In genomic region chr12:54018608-54018984, GRCh38 we compare ENCODE assay signal across 9 cellular contexts. TPM values are rescaled to one million over a fixed set of nuclear protein-coding genes. Genes with fewer than 3 reads are reported as not detected.
DNase-seq lines count a peak whose midpoint lies in the region; ATAC-seq, FAIRE-seq and TF ChIP-seq lines count a peak whose summit lies in the region.
"Had no signal": no experiment of that assay in that cellular context is flagged by ENCODE, and none has a peak within 500 bp of the region (broad histone marks: within the 10 kb centered on the region; RNA-seq: fewer than 3 reads in every experiment).

No MANE protein-coding gene starts in this region.

- peaks cover 42% of the 10 kb centered on the region for H3K4me1 ChIP-seq in A549

- TF ChIP-seq CTCF in A549 (IDR thresholded peaks at IDR 0.05): no peak
- no peak for TF ChIP-seq CTCF in GM13976 (IDR thresholded peaks at IDR 0.05; ENCODE audit: borderline replicate concordance, control extremely low read depth, extremely low read depth, insufficient read depth, missing control alignments)

- POLR2A ChIA-PET in A549 (lab: Yijun Ruan, JAX): no interaction called here

- FAIRE-seq in A549 (lab: Jason Lieb, UNC): no peak

- no peak for ATAC-seq in A549
- ATAC-seq in HG03520 (IDR thresholded peaks at IDR 0.05; ENCODE audit: unreplicated experiment): no peak

- no peaks in the 10 kb centered on the region for H3K36me3 ChIP-seq in H7 (replicated peaks; ENCODE audit: control insufficient read depth, insufficient read depth, low read length)

- in situ Hi-C loops in GM13976 (cut with MboI; ENCODE audit: low sequenced_read_pairs, unreplicated experiment): no loop called here

- H3K4me3 ChIP-seq in A549: peak overlapping the region; percentile 61
- peak overlapping the region; percentile 30; the same call in 1 of the 2 replicates for H3K4me3 ChIP-seq in H7 (ENCODE audit: insufficient read depth, low read depth, low read length)

- peak overlapping the region; percentile 96 to 99 for H3K27ac ChIP-seq in A549

- no peak for TF ChIP-seq RAD21 in A549 (conservative IDR thresholded peaks at IDR 0.05 in 1 of 2, IDR thresholded peaks at IDR 0.05 in 1 of 2)

- DNase-seq in A549 (ENCODE audit: low read depth in 1 of 2, low spot score in 1 of 2) (peak in 1 of 2 experiments; percentile 39), H7 (peak; percentile 75), SW 1271 (lab: John Stamatoyannopoulos, UW) (peak; percentile 48 to 70), left kidney (ENCODE audit: low read depth, low spot score) (peak; percentile 78), amniotic stem cell (lab: John Stamatoyannopoulos, UW) (no peak), GM13976 (ENCODE audit: low spot score) (no peak)
- DNase-seq in activated effector memory CD4-positive, alpha-beta T cell treated with anti-CD3 and anti-CD28 coated beads, Interleukin-2, amount 50 U/mL, for 16 hours: no peak

- TF ChIP-seq POLR2A in A549 (IDR thresholded peaks at IDR 0.05; ENCODE audit: low read length): no peak

- CTCF ChIA-PET in A549 (lab: Yijun Ruan, JAX): interaction anchor here (27.9 kb wide), 1 partner anchor 175 kb away, joined by 476 read pairs; the partner anchor contains the start of gene SMUG1

- no peak for TF ChIP-seq EP300 in A549 (IDR thresholded peaks at IDR 0.05)

- peaks cover 99% of the 10 kb centered on the region for H3K27me3 ChIP-seq in H7 (ENCODE audit: control insufficient read depth, insufficient read depth, low read length)

- H3K9me3 ChIP-seq in A549: no peaks in the 10 kb centered on the region

- peak overlapping the region; percentile 96 for H3K4me2 ChIP-seq in A549

- 31% methylated on average over 22 of the region's 22 CpGs for WGBS in A549 (ENCODE audit: missing lambda C conversion rate)

TF ChIP-seq in A549, 52 proteins besides CTCF, POLR2A, EP300 and RAD21:
- TF ChIP-seq, protein P1, sequence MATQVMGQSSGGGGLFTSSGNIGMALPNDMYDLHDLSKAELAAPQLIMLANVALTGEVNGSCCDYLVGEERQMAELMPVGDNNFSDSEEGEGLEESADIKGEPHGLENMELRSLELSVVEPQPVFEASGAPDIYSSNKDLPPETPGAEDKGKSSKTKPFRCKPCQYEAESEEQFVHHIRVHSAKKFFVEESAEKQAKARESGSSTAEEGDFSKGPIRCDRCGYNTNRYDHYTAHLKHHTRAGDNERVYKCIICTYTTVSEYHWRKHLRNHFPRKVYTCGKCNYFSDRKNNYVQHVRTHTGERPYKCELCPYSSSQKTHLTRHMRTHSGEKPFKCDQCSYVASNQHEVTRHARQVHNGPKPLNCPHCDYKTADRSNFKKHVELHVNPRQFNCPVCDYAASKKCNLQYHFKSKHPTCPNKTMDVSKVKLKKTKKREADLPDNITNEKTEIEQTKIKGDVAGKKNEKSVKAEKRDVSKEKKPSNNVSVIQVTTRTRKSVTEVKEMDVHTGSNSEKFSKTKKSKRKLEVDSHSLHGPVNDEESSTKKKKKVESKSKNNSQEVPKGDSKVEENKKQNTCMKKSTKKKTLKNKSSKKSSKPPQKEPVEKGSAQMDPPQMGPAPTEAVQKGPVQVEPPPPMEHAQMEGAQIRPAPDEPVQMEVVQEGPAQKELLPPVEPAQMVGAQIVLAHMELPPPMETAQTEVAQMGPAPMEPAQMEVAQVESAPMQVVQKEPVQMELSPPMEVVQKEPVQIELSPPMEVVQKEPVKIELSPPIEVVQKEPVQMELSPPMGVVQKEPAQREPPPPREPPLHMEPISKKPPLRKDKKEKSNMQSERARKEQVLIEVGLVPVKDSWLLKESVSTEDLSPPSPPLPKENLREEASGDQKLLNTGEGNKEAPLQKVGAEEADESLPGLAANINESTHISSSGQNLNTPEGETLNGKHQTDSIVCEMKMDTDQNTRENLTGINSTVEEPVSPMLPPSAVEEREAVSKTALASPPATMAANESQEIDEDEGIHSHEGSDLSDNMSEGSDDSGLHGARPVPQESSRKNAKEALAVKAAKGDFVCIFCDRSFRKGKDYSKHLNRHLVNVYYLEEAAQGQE (IDR thresholded peaks at IDR 0.05): no peak
- no peak for TF ChIP-seq E2F6 (IDR thresholded peaks at IDR 0.05; ENCODE audit: borderline replicate concordance, low read depth)
- TF ChIP-seq HOXA7 (CRISPR knock-in tag; IDR thresholded peaks at IDR 0.05): 0 out of 2 replicates have a peak, but pooled peaks have one; percentile 27
- TF ChIP-seq FOXS1 (CRISPR knock-in tag; IDR thresholded peaks at IDR 0.05): 0 out of 2 replicates have a peak, but pooled peaks have one; percentile 33
- no peak for TF ChIP-seq BHLHE40 (IDR thresholded peaks at IDR 0.05; ENCODE audit: low read depth, low read length)

RNA-seq across cellular contexts. Expression of gene HOXC6, which starts 9.6 kb away (rescaled TPM):
- polyA plus RNA-seq in A549 (2011; rRNA removed) (3.9 and 5.2 TPM in 2 replicates), A549 (2017; fragmentation: RNase III; extraction: RNeasy Plus Mini Kit Qiagen cat#74134 plus additional on column Dnase treatment) (5.0 to 6.0 TPM (median 5.5 TPM) in 3 replicates)
- polyA plus RNA-seq in A549 (2012; cell fraction: cytosol; rRNA removed): 5.2 and 6.2 TPM in 2 replicates
- polyA plus RNA-seq in A549 (2012; cell fraction: nucleus; rRNA removed): 9.9 and 11.6 TPM in 2 replicates
- 3.9 and 4.7 TPM in 2 replicates for polyA minus RNA-seq in A549 (2011; rRNA and poly(A)+ RNA removed)
- total RNA-seq in H7 (2014; rRNA removed; shearing (Covaris generic)): not detected in 2 replicates

RNA-seq across cellular contexts. Expression of gene HOXC8, which starts 9.8 kb away (rescaled TPM):
- 4.1 and 5.4 TPM in 2 replicates for polyA plus RNA-seq in A549 (2011; rRNA removed)
- polyA plus RNA-seq in A549 (2012; cell fraction: cytosol; rRNA removed): 4.1 and 5.5 TPM in 2 replicates
- polyA plus RNA-seq in A549 (2012; cell fraction: nucleus; rRNA removed): 2.0 and 2.4 TPM in 2 replicates
- polyA plus RNA-seq in A549 (2017; fragmentation: RNase III; extraction: RNeasy Plus Mini Kit Qiagen cat#74134 plus additional on column Dnase treatment): 5.3 to 5.7 TPM (median 5.4 TPM) in 3 replicates
- polyA minus RNA-seq in A549 (2011; rRNA and poly(A)+ RNA removed): 1.8 and 2.3 TPM in 2 replicates
- total RNA-seq in H7 (2014; rRNA removed; shearing (Covaris generic)): not detected in 2 replicates

RNA-seq across cellular contexts. Expression of gene HOXC5, which starts 14.3 kb away (rescaled TPM):
- polyA plus RNA-seq in A549 (2011; rRNA removed): 0.41 and 0.49 TPM in 2 replicates
- 0.83 and 1.1 TPM in 2 replicates for polyA plus RNA-seq in A549 (2012; cell fraction: cytosol; rRNA removed)
- polyA plus RNA-seq in A549 (2012; cell fraction: nucleus; rRNA removed): 1.2 and 1.8 TPM in 2 replicates
- 0.64 to 1.1 TPM (median 0.98 TPM) in 3 replicates for polyA plus RNA-seq in A549 (2017; fragmentation: RNase III; extraction: RNeasy Plus Mini Kit Qiagen cat#74134 plus additional on column Dnase treatment)
- polyA minus RNA-seq in A549 (2011; rRNA and poly(A)+ RNA removed): 0.29 TPM in 1 of 2 replicates, not detected in the other
- not detected in 2 replicates for total RNA-seq in H7 (2014; rRNA removed; shearing (Covaris generic))

RNA-seq across cellular contexts. Expression of gene HOXC9, which starts 18.6 kb away (rescaled TPM):
- polyA plus RNA-seq in A549 (2011; rRNA removed): 2.3 and 5.2 TPM in 2 replicates
- polyA plus RNA-seq in A549 (2012; cell fraction: cytosol; rRNA removed): 5.7 and 8.3 TPM in 2 replicates
- 5.1 and 6.8 TPM in 2 replicates for polyA plus RNA-seq in A549 (2012; cell fraction: nucleus; rRNA removed)
- 5.7 to 6.6 TPM (median 6.2 TPM) in 3 replicates for polyA plus RNA-seq in A549 (2017; fragmentation: RNase III; extraction: RNeasy Plus Mini Kit Qiagen cat#74134 plus additional on column Dnase treatment)
- 0.29 and 0.88 TPM in 2 replicates for polyA minus RNA-seq in A549 (2011; rRNA and poly(A)+ RNA removed)
- total RNA-seq in H7 (2014; rRNA removed; shearing (Covaris generic)): not detected in 2 replicates

RNA-seq across cellular contexts. Expression of gene HOXC10, which starts 33.6 kb away (rescaled TPM):
- 2.5 and 2.9 TPM in 2 replicates for polyA plus RNA-seq in A549 (2011; rRNA removed)
- 2.3 and 2.4 TPM in 2 replicates for polyA plus RNA-seq in A549 (2012; cell fraction: cytosol; rRNA removed)
- 1.7 and 2.0 TPM in 2 replicates for polyA plus RNA-seq in A549 (2012; cell fraction: nucleus; rRNA removed)
- 2.1 to 4.3 TPM (median 3.2 TPM) in 3 replicates for polyA plus RNA-seq in A549 (2017; fragmentation: RNase III; extraction: RNeasy Plus Mini Kit Qiagen cat#74134 plus additional on column Dnase treatment)
- polyA minus RNA-seq in A549 (2011; rRNA and poly(A)+ RNA removed): 0.54 and 1.4 TPM in 2 replicates
- not detected in 2 replicates for total RNA-seq in H7 (2014; rRNA removed; shearing (Covaris generic))
- total RNA-seq: HT-29 had no signal

Comparison
In these comparisons a context has a peak if more than half of its experiments do, and no peak if none do; other contexts are left out.
1. DNase-seq: peak in H7 (single experiment), SW 1271 (2 of 2) and left kidney (single experiment); none in amniotic stem cell (single experiment), activated effector memory CD4-positive, alpha-beta T cell treated with anti-CD3 and anti-CD28 coated beads, Interleukin-2, amount 50 U/mL, for 16 hours (single experiment) and GM13976 (single experiment).